Comparison of ENCODE assay signal across 10 cellular contexts in genomic region chr1:84145051-84145450, GRCh38. TPM values are rescaled to one million over a fixed set of nuclear protein-coding genes. Genes with fewer than 3 reads are reported as not detected.
DNase-seq lines count a peak whose midpoint lies in the region; ATAC-seq and TF ChIP-seq lines count a peak whose summit lies in the region.
"Had no signal": no experiment of that assay in that cellular context is flagged by ENCODE, and none has a peak within 500 bp of the region (broad histone marks: within the 10 kb centered on the region; RNA-seq: fewer than 3 reads in every experiment).

No MANE protein-coding gene starts in this region.

- no peaks in the 10 kb centered on the region for H3K9me3 Mint-ChIP-seq in CD4-positive, alpha-beta memory T cell
- H3K9me3 Mint-ChIP-seq in naive thymus-derived CD4-positive, alpha-beta T cell: no peaks in the 10 kb centered on the region
- H3K9me3 Mint-ChIP-seq: WTC11 had no signal

- POLR2A ChIA-PET in CD4-positive, alpha-beta memory T cell (lab: Charles Lee; ENCODE audit: partially characterized antibody): interaction anchor here (1.4 to 4.3 kb wide), 16 partner anchors 9 to 1131 kb away, joined by 3 to 95 read pairs (median 12); partner anchors contain the start of genes BCL10, CTBS, GNG5 and RPF1
- POLR2A ChIA-PET in naive thymus-derived CD4-positive, alpha-beta T cell (lab: Charles Lee): interaction anchor here (0.7 to 5.1 kb wide), 22 partner anchors 9 to 1129 kb away, joined by 3 to 105 read pairs (median 5); partner anchors contain the start of genes C1orf52, CTBS, GNG5 and SAMD13
- POLR2A ChIA-PET in RWPE1 (lab: Yijun Ruan, JAX; ENCODE audit: low non-redundant PET): no interaction called here

- no peaks in the 10 kb centered on the region for H3K27me3 ChIP-seq in CD4-positive, alpha-beta memory T cell (ENCODE audit: insufficient read depth, low read length)
- no peaks in the 10 kb centered on the region for H3K27me3 ChIP-seq in MM.1S (replicated peaks; ENCODE audit: insufficient read depth, low read length)
- no peaks in the 10 kb centered on the region for H3K27me3 ChIP-seq in adipocyte (replicated peaks; ENCODE audit: control insufficient read depth, insufficient read depth, low read length)
- H3K27me3 ChIP-seq in naive thymus-derived CD4-positive, alpha-beta T cell (ENCODE audit: control insufficient read depth in 2 of 2, insufficient read depth in 2 of 2, low read length in 2 of 2): no peaks in the 10 kb centered on the region
- H3K27me3 ChIP-seq in aorta (ENCODE audit: control insufficient read depth in 1 of 2, insufficient read depth in 2 of 2, low read length in 1 of 2): no peaks in the 10 kb centered on the region
- H3K27me3 ChIP-seq in H7 (ENCODE audit: control insufficient read depth, insufficient read depth, low read length): no peaks in the 10 kb centered on the region

- peaks cover 41% of the 10 kb centered on the region for H3K79me2 ChIP-seq in MM.1S (ENCODE audit: low read length)

- 0 out of 2 replicates have a peak overlapping the region, but pooled peaks have one; percentile 31 for H2AFZ ChIP-seq in MM.1S (ENCODE audit: low read length)

- peak; percentile 48 for ATAC-seq in naive thymus-derived CD4-positive, alpha-beta T cell
- ATAC-seq in aorta (ENCODE audit: low FRiP score): no peak
- ATAC-seq: WTC11 had no signal

- TF ChIP-seq CTCF in MM.1S (IDR thresholded peaks at IDR 0.05; ENCODE audit: low read length) (no peak), RWPE1 (conservative IDR thresholded peaks at IDR 0.05; ENCODE audit: low read depth) (no peak)

- peak overlapping the region; percentile 44; the same call in 1 of the 2 replicates for H3K9ac ChIP-seq in MM.1S (ENCODE audit: low read length)
- H3K9ac ChIP-seq in adipocyte (ENCODE audit: low read length): no peak overlapping the region

- CTCF ChIA-PET in CD4-positive, alpha-beta memory T cell (lab: Charles Lee; ENCODE audit: partially characterized antibody): interaction anchor here (0.8 to 7.4 kb wide), 13 partner anchors 23 to 627 kb away, joined by 3 to 266 read pairs (median 11); partner anchors contain the start of genes GNG5 and SPATA1
- CTCF ChIA-PET in naive thymus-derived CD4-positive, alpha-beta T cell (lab: Charles Lee): interaction anchor here (0.5 to 9.7 kb wide), 10 partner anchors 41 to 610 kb away, joined by 3 to 167 read pairs (median 4); partner anchors contain the start of genes CTBS, GNG5 and SPATA1
- CTCF ChIA-PET in RWPE1 (lab: Yijun Ruan, JAX): interaction anchor here (1.5 kb wide), 1 partner anchor 609 kb away, joined by 7 read pairs; no protein-coding TSS in a partner anchor

- in situ Hi-C loops in G401 (cut with HindIII; ENCODE audit: low sequenced_read_pairs): no loop called here

- peaks cover 46% of the 10 kb centered on the region for H3K4me1 ChIP-seq in CD4-positive, alpha-beta memory T cell (ENCODE audit: insufficient read depth, low read length)
- H3K4me1 ChIP-seq in MM.1S (ENCODE audit: low read length) (no peaks in the 10 kb centered on the region), adipocyte (ENCODE audit: control insufficient read depth, insufficient read depth, low read length) (peaks cover 23% of the 10 kb centered on the region), aorta (ENCODE audit: control insufficient read depth in 1 of 2, insufficient read depth in 2 of 2, low read length in 2 of 2) (no peaks in the 10 kb centered on the region)
- peaks cover 27 to 33% of the 10 kb centered on the region in 2 donors for H3K4me1 ChIP-seq in naive thymus-derived CD4-positive, alpha-beta T cell (ENCODE audit: control insufficient read depth in 2 of 2, insufficient read depth in 2 of 2, low read length in 2 of 2)

- no peaks in the 10 kb centered on the region for H4K20me1 ChIP-seq in MM.1S (ENCODE audit: insufficient read depth, low read length)

- H3K36me3 ChIP-seq in CD4-positive, alpha-beta memory T cell (ENCODE audit: insufficient read depth, low read length): no peaks in the 10 kb centered on the region
- H3K36me3 ChIP-seq in MM.1S (replicated peaks; ENCODE audit: insufficient read depth, low read length) (no peaks in the 10 kb centered on the region), adipocyte (ENCODE audit: control insufficient read depth, insufficient read depth, low read length, severe bottlenecking) (no peaks in the 10 kb centered on the region), aorta (ENCODE audit: control insufficient read depth in 1 of 2, insufficient read depth in 2 of 2, low read length in 1 of 2) (no peaks in the 10 kb centered on the region), H7 (replicated peaks; ENCODE audit: control insufficient read depth, insufficient read depth, low read length) (no peaks in the 10 kb centered on the region)
- no peaks in the 10 kb centered on the region for H3K36me3 ChIP-seq in naive thymus-derived CD4-positive, alpha-beta T cell (ENCODE audit: control insufficient read depth in 2 of 3, insufficient read depth in 3 of 3, low read length in 3 of 3)

- H3K9me3 ChIP-seq in CD4-positive, alpha-beta memory T cell (ENCODE audit: control insufficient read depth in 1 of 2, low read length in 2 of 2): no peaks in the 10 kb centered on the region
- H3K9me3 ChIP-seq in MM.1S (replicated peaks; ENCODE audit: insufficient read depth, low read length) (no peaks in the 10 kb centered on the region), adipocyte (ENCODE audit: control insufficient read depth, low read length) (no peaks in the 10 kb centered on the region), aorta (ENCODE audit: control insufficient read depth, low read length) (no peaks in the 10 kb centered on the region)
- H3K9me3 ChIP-seq in naive thymus-derived CD4-positive, alpha-beta T cell (ENCODE audit: control insufficient read depth in 2 of 3, low read length in 3 of 3): no peaks in the 10 kb centered on the region

- H3K4me1 Mint-ChIP-seq in CD4-positive, alpha-beta memory T cell: peaks cover 22 to 61% (median 31%) of the 10 kb centered on the region in 4 donors
- peaks cover 19 to 55% (median 43%) of the 10 kb centered on the region in 7 donors for H3K4me1 Mint-ChIP-seq in naive thymus-derived CD4-positive, alpha-beta T cell

- H3K4me3 ChIP-seq in CD4-positive, alpha-beta memory T cell (ENCODE audit: low read length in 2 of 2): peak overlapping the region; percentile 49 to 93
- H3K4me3 ChIP-seq in MM.1S (ENCODE audit: low read length) (peak overlapping the region; percentile 61), adipocyte (ENCODE audit: low read length) (no peak overlapping the region), aorta (ENCODE audit: low read length in 2 of 2) (no peak overlapping the region), H7 (ENCODE audit: insufficient read depth, low read depth, low read length) (no peak overlapping the region)
- H3K4me3 ChIP-seq in naive thymus-derived CD4-positive, alpha-beta T cell (ENCODE audit: low read length): peak overlapping the region; percentile 71

- peak overlapping the region; percentile 91 to 99 (median 97) for H3K27ac Mint-ChIP-seq in CD4-positive, alpha-beta memory T cell
- H3K27ac Mint-ChIP-seq in naive thymus-derived CD4-positive, alpha-beta T cell: peak overlapping the region; percentile 97 to 100 (median 99)

- H3F3A ChIP-seq in MM.1S (ENCODE audit: insufficient read depth, low read length): peaks cover 9% of the 10 kb centered on the region; the same call in 1 of the 2 replicates

- H3K27ac ChIP-seq in CD4-positive, alpha-beta memory T cell (ENCODE audit: low read depth, low read length): peak overlapping the region; percentile 54
- H3K27ac ChIP-seq in MM.1S (ENCODE audit: low read length): peak overlapping the region; percentile 76; the same call in 1 of the 2 replicates
- H3K27ac ChIP-seq in naive thymus-derived CD4-positive, alpha-beta T cell (ENCODE audit: low read depth, low read length): peak overlapping the region; percentile 74
- no peak overlapping the region for H3K27ac ChIP-seq in aorta (ENCODE audit: low read depth in 1 of 2, low read length in 2 of 2)
- no peak overlapping the region for H3K27ac ChIP-seq in RWPE1

- DNase-seq in CD4-positive, alpha-beta memory T cell: peak; percentile 23 to 54 (median 35)
- DNase-seq in MM.1S (peak; percentile 21), adipocyte (ENCODE audit: low read depth) (peak; percentile 13), aorta (no peak), G401 (ENCODE audit: low spot score) (no peak), RWPE1 (ENCODE audit: low spot score) (no peak), H7 (no peak)
- peak in 7 of 9 donors; percentile 38 to 62 (median 53) for DNase-seq in naive thymus-derived CD4-positive, alpha-beta T cell
- DNase-seq: NCI-H2227 treated with DMSO at 0.1 percent for 48 hours had no signal

- intact Hi-C loops in CD4-positive, alpha-beta memory T cell (cut with micrococcal nuclease): loop anchor here (2.0 to 10.0 kb wide), 6 partner anchors 36 to 1130 kb away; partner anchors contain the start of genes BCL10 and CTBS
- intact Hi-C loops in naive thymus-derived CD4-positive, alpha-beta T cell (cut with micrococcal nuclease): loop anchor here (1.0 to 2.0 kb wide), 10 partner anchors 20 to 1114 kb away; partner anchors contain the start of genes CTBS (in 2 of the 2), C1orf52 (in 1 of the 2), GNG5 (in 1 of the 2) and SAMD13 (in 1 of the 2)
- intact Hi-C loops in aorta (cut with DNase I): loop anchor here in 1 of 2 donors (10.0 kb wide), 1 partner anchor 610 kb away; no protein-coding TSS in a partner anchor

- no peaks in the 10 kb centered on the region for H3K9me2 ChIP-seq in MM.1S (replicated peaks; ENCODE audit: insufficient read depth, low read length)

- H3K4me3 Mint-ChIP-seq in CD4-positive, alpha-beta memory T cell: peak overlapping the region; percentile 94 to 100 (median 96)
- H3K4me3 Mint-ChIP-seq in naive thymus-derived CD4-positive, alpha-beta T cell: peak overlapping the region; percentile 88 to 100 (median 96)
- H3K4me3 Mint-ChIP-seq: WTC11 had no signal

- 92 to 95% methylated on average over 2 of the region's 2 CpGs for WGBS in aorta, 2 donors

- no peaks in the 10 kb centered on the region for H3K27me3 Mint-ChIP-seq in CD4-positive, alpha-beta memory T cell
- H3K27me3 Mint-ChIP-seq in naive thymus-derived CD4-positive, alpha-beta T cell: no peaks in the 10 kb centered on the region

- peaks cover 0 to 13% of the 10 kb centered on the region in 2 donors for H3K36me3 Mint-ChIP-seq in CD4-positive, alpha-beta memory T cell
- H3K36me3 Mint-ChIP-seq in naive thymus-derived CD4-positive, alpha-beta T cell: peaks cover 0 to 7% (median 0%) of the 10 kb centered on the region in 5 donors
- H3K36me3 Mint-ChIP-seq: WTC11 had no signal

- peak overlapping the region; percentile 59 for H3K4me2 ChIP-seq in MM.1S (ENCODE audit: low read depth, low read length)

RNA-seq across cellular contexts. Expression of gene PRKACB, which starts 1.0 kb away (rescaled TPM):
- total RNA-seq in CD4-positive, alpha-beta memory T cell: 100 to 1,000 TPM; 128 to 131 TPM
- polyA plus RNA-seq in CD4-positive, alpha-beta memory T cell: 100 to 1,000 TPM in 1 of 2 donors, 10 to 100 TPM in 1; 75.8 to 132 TPM
- 100 to 1,000 TPM in 2 of 5 experiments, 10 to 100 TPM in 3; 71.1 to 176 (median 89.3) TPM for total RNA-seq in naive thymus-derived CD4-positive, alpha-beta T cell
- 100 to 1,000 TPM in 1 of 2 donors, 10 to 100 TPM in 1; 95.0 to 134 TPM for polyA plus RNA-seq in naive thymus-derived CD4-positive, alpha-beta T cell
- total RNA-seq in aorta: 10 to 100 TPM; 46.6 to 51.5 TPM
- 10 to 100 TPM; 14.1 to 27.5 TPM for polyA plus RNA-seq in aorta
- 7.5 and 15.5 TPM in 2 replicates for total RNA-seq in G401 (2014; rRNA removed; shearing (Covaris generic))
- 16.6 and 21.1 TPM in 2 replicates for total RNA-seq in H7 (2014; rRNA removed; shearing (Covaris generic))

Comparison
In these comparisons a context has a peak if more than half of its experiments do, and no peak if none do; other contexts are left out.
1. DNase-seq: peak in CD4-positive, alpha-beta memory T cell (5 of 5), MM.1S (single experiment), adipocyte (single experiment) and naive thymus-derived CD4-positive, alpha-beta T cell (7 of 9); none in aorta (0 of 2), G401 (single experiment), RWPE1 (single experiment) and H7 (single experiment).
2. H3K27ac ChIP-seq: peak in CD4-positive, alpha-beta memory T cell (single experiment), MM.1S (single experiment) and naive thymus-derived CD4-positive, alpha-beta T cell (single experiment); none in aorta (0 of 2) and RWPE1 (single experiment).
3. H3K4me3 ChIP-seq: peak in CD4-positive, alpha-beta memory T cell (2 of 2), MM.1S (single experiment) and naive thymus-derived CD4-positive, alpha-beta T cell (single experiment); none in adipocyte (single experiment), aorta (0 of 2) and H7 (single experiment).